28 cellular contexts compared by ENCODE assay signal in the genomic region with DNA sequence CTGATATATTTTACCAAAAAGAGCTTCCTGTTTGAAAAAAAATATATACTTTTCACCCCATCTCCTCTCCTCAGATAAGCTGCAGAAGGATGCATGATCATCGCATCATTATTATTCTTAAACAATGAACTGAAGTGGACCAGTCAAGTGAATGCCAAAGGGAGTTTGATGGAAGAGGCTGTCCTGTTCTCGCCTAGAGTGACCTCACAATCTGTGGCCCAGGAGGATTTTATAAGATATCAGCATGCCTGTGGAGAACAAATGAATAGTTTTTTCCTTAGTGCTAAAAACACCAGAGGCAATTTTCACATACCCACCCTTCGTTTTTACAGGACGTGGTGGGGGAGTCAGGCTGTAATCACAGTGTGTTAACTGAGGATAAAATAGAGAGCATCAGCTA.
DNase-seq lines count a peak whose midpoint lies in the region; ATAC-seq, FAIRE-seq and TF ChIP-seq lines count a peak whose summit lies in the region.
"Had no signal": no experiment of that assay in that cellular context is flagged by ENCODE, and none has a peak within 500 bp of the region (broad histone marks: within the 10 kb centered on the region; RNA-seq: fewer than 3 reads in every experiment).

No MANE protein-coding gene starts in this region.

- H3K36me3 ChIP-seq in SK-N-SH (replicated peaks in 1 of 2; ENCODE audit: control insufficient read depth in 1 of 2, insufficient read depth in 2 of 2, low read length in 1 of 2) (no peaks in the 10 kb centered on the region), H1 (ENCODE audit: control insufficient read depth in 2 of 4, insufficient read depth in 4 of 4, low read length in 3 of 4) (no peaks in the 10 kb centered on the region), heart right ventricle (no peaks in the 10 kb centered on the region), testis (ENCODE audit: low read depth, missing control alignments) (no peaks in the 10 kb centered on the region)

- H3K4me1 ChIP-seq in SK-N-SH (ENCODE audit: control insufficient read depth in 1 of 2, insufficient read depth in 2 of 2, low read depth in 1 of 2, low read length in 1 of 2) (peaks cover 0 to 8% of the 10 kb centered on the region in 2 experiments; a peak in 2 of 4 replicates), H1 (replicated peaks in 1 of 4; ENCODE audit: control insufficient read depth in 3 of 4, insufficient read depth in 4 of 4, low read length in 3 of 4) (peaks cover 0 to 3% (median 0%) of the 10 kb centered on the region in 4 experiments; a peak in 1 of 7 replicates), heart right ventricle (peaks cover 5 to 37% (median 17%) of the 10 kb centered on the region in 9 donors), testis (peaks cover 15% of the 10 kb centered on the region)

- H4K91ac ChIP-seq in H1 (replicated peaks; ENCODE audit: insufficient read length, low read length), result no peak overlapping the region

- H3K79me2 ChIP-seq in SK-N-SH (ENCODE audit: insufficient read depth) (no peaks in the 10 kb centered on the region), H1 (ENCODE audit: control insufficient read depth in 1 of 2, insufficient read depth in 2 of 2, low read length in 2 of 2) (no peaks in the 10 kb centered on the region)

- H3K4me3 ChIP-seq in SK-N-SH (ENCODE audit: low read depth in 2 of 2, low read length in 1 of 2) (no peak overlapping the region), H1 (ENCODE audit: extremely low read depth in 1 of 4, insufficient read depth in 2 of 4, low read depth in 3 of 4, low read length in 4 of 4) (no peak overlapping the region), heart right ventricle (no peak overlapping the region), testis (no peak overlapping the region)
- H3K4me3 ChIP-seq: K562 had no signal

- no peak for TF ChIP-seq CTCF in SK-N-SH (IDR thresholded peaks at IDR 0.05)
- TF ChIP-seq CTCF in H1 (IDR thresholded peaks at IDR 0.05; ENCODE audit: control extremely low read depth in 1 of 3, insufficient read depth in 1 of 3, low read depth in 1 of 3, low read length in 3 of 3), result no peak
- no peak for TF ChIP-seq CTCF in heart right ventricle (IDR thresholded peaks at IDR 0.05)
- TF ChIP-seq CTCF in testis (IDR thresholded peaks at IDR 0.05), result no peak

- H3K27ac ChIP-seq in SK-N-SH (ENCODE audit: low read depth in 2 of 2, low read length in 1 of 2), result no peak overlapping the region
- no peak overlapping the region for H3K27ac ChIP-seq in H1 (ENCODE audit: low read depth, low read length)
- H3K27ac ChIP-seq in heart right ventricle, result peak overlapping the region in 7 of 10 donors; percentile 57 to 87 (median 73)
- peak overlapping the region in 1 of 2 donors; percentile 54 for H3K27ac ChIP-seq in testis
- H3K27ac ChIP-seq: 22Rv1, C4-2B had no signal

- H2AFZ ChIP-seq in SK-N-SH (ENCODE audit: low read depth) (no peak overlapping the region), H1 (ENCODE audit: low read length) (peak overlapping the region; percentile 89; the same call in 1 of the 2 replicates)

- no peak overlapping the region for H4K5ac ChIP-seq in H1 (ENCODE audit: insufficient read length, low read depth, low read length)

- intact Hi-C loops in heart right ventricle (cut with DNase I) (loop anchor here in 8 of 10 donors (2.0 to 10.0 kb wide), 11 partner anchors 41 to 436 kb away; a partner anchor contains a TSS), testis (cut with DNase I; ENCODE audit: low total_unique reads) (no loop called here)

- CTCF ChIA-PET in SK-N-SH (lab: Yijun Ruan, JAX) (interaction anchor here (0.8 to 4.3 kb wide), 31 partner anchors 9 to 1688 kb away, joined by 3 to 135 read pairs (median 8); a partner anchor contains a TSS), H1 (lab: Charles Lee; ENCODE audit: partially characterized antibody) (interaction anchor here (0.6 to 6.8 kb wide), 34 partner anchors 11 to 470 kb away, joined by 3 to 76 read pairs (median 5); no protein-coding TSS in a partner anchor)

- no peaks in the 10 kb centered on the region for H3K9me2 ChIP-seq in SK-N-SH

- H3K23ac ChIP-seq in H1 (ENCODE audit: insufficient read length), result no peak overlapping the region

- 60% methylated on average over 4 of the region's 4 CpGs for WGBS in SK-N-SH (ENCODE audit: low lambda C conversion rate)
- WGBS in H1 (ENCODE audit: extremely low coverage in 1 of 2, insufficient coverage in 1 of 2, insufficient read length in 1 of 2, insufficient replicate concordance in 2 of 2, low coverage in 1 of 2, low lambda C conversion rate in 2 of 2, missing lambda C conversion rate in 1 of 2), 2 experiments, result 80% methylated on average over 4 of the region's 4 CpGs; no CpG with 5 or more reads in 1 of the 2 experiments
- 30 to 38% methylated on average over 4 of the region's 4 CpGs for WGBS in heart right ventricle, 2 donors
- WGBS in testis, 2 donors, result 30 to 34% methylated on average over 4 of the region's 4 CpGs

- no peaks in the 10 kb centered on the region for H4K20me1 ChIP-seq in SK-N-SH (ENCODE audit: insufficient read depth)
- H4K20me1 ChIP-seq in H1 (replicated peaks in 1 of 2; ENCODE audit: control insufficient read depth in 1 of 2, insufficient read depth in 2 of 2, low read length in 2 of 2), result no peaks in the 10 kb centered on the region

- H3K79me1 ChIP-seq in H1 (ENCODE audit: low read depth, low read length), result no peaks in the 10 kb centered on the region

- no peaks in the 10 kb centered on the region for H3K27me3 ChIP-seq in SK-N-SH (ENCODE audit: insufficient read depth)
- no peaks in the 10 kb centered on the region for H3K27me3 ChIP-seq in H1 (replicated peaks in 1 of 4; ENCODE audit: control insufficient read depth in 3 of 4, extremely low read depth in 1 of 4, insufficient read depth in 3 of 4, low read length in 3 of 4)
- no peaks in the 10 kb centered on the region for H3K27me3 ChIP-seq in heart right ventricle
- H3K27me3 ChIP-seq in testis, result no peaks in the 10 kb centered on the region

- DNase-seq in SK-N-SH, result peak; percentile 14
- no peak for DNase-seq in H1 (ENCODE audit: low read depth in 1 of 2, low spot score in 2 of 2)
- no peak for DNase-seq in heart right ventricle
- peak; percentile 36 for DNase-seq in testis
- DNase-seq in RPMI8226, result no peak
- DNase-seq in glomerular visceral epithelial cell (ENCODE audit: extremely low spot score), result no peak
- no peak for DNase-seq in GM03348 (ENCODE audit: low spot score)
- DNase-seq: CD8-positive, alpha-beta T cell; DMS 273 treated with DMSO at 0.1 percent for 48 hours; DMS79; H7; Kasumi-1; MV-4-11; NCI-H1105; NCI-H146; NCI-H2029; NCI-H446; NCI-H524 treated with DMSO at 0.1 percent for 48 hours; NCI-H774; NK-92 treated with Interleukin-12 subunit alpha and Interleukin-12 subunit beta, amount 100 ng/mL, for 24 hours; PC-3; SHP77 treated with DMSO at 0.1 percent for 48 hours had no signal

- 0 out of 2 replicates have a peak overlapping the region, but pooled peaks have one; percentile 82 for H2BK12ac ChIP-seq in H1 (ENCODE audit: low read depth, low read length)

- H3F3A ChIP-seq in SK-N-SH (replicated peaks; ENCODE audit: insufficient read depth), result no peaks in the 10 kb centered on the region

- no peak overlapping the region for H2BK20ac ChIP-seq in H1 (ENCODE audit: low read length)

- POLR2A ChIA-PET in SK-N-SH (lab: Yijun Ruan, JAX) (interaction anchor here (1.4 to 1.7 kb wide), 2 partner anchors 165 to 436 kb away, joined by 5 to 8 read pairs; no protein-coding TSS in a partner anchor), H1 (lab: Charles Lee; ENCODE audit: partially characterized antibody) (interaction anchor here (1.2 kb wide), 1 partner anchor 173 kb away, joined by 3 read pairs; no protein-coding TSS in a partner anchor)

- H2BK5ac ChIP-seq in H1 (ENCODE audit: low read depth, low read length), result no peak overlapping the region

- H3K14ac ChIP-seq in H1 (ENCODE audit: insufficient read length), result no peak overlapping the region

- no peak overlapping the region for H3K4ac ChIP-seq in H1 (replicated peaks; ENCODE audit: insufficient read length, low read depth, low read length)

- no peak for TF ChIP-seq EP300 in SK-N-SH (IDR thresholded peaks at IDR 0.05; ENCODE audit: borderline replicate concordance in 1 of 2, low read depth in 1 of 2, low read length in 1 of 2)
- no peak for TF ChIP-seq EP300 in H1 (IDR thresholded peaks at IDR 0.05; ENCODE audit: borderline replicate concordance in 1 of 2, low read depth in 2 of 2, low read length in 2 of 2)

- no peak overlapping the region for H3K18ac ChIP-seq in H1 (ENCODE audit: extremely low read depth, low read length)

- H3K4me2 ChIP-seq in SK-N-SH (no peak overlapping the region), H1 (ENCODE audit: insufficient read depth in 1 of 2, low read depth in 2 of 2, low read length in 2 of 2) (no peak overlapping the region)

- TF ChIP-seq RAD21 in SK-N-SH (IDR thresholded peaks at IDR 0.05; ENCODE audit: low read length) (no peak), H1 (IDR thresholded peaks at IDR 0.05 in 1 of 2, conservative IDR thresholded peaks at IDR 0.05 in 1 of 2; ENCODE audit: low read depth in 2 of 2, low read length in 2 of 2) (no peak)

- no peak overlapping the region for H4K8ac ChIP-seq in H1 (ENCODE audit: extremely low read depth, insufficient read depth, low read length)

- H3K56ac ChIP-seq in H1 (replicated peaks; ENCODE audit: insufficient read length, low read depth, low read length), result no peak overlapping the region

- no peak for TF ChIP-seq POLR2A in H1 (IDR thresholded peaks at IDR 0.05; ENCODE audit: control extremely low read depth in 1 of 2, low read depth in 2 of 2, low read length in 2 of 2)
- TF ChIP-seq POLR2A in testis (IDR thresholded peaks at IDR 0.05), result no peak

- H3K9me3 ChIP-seq in SK-N-SH (no peaks in the 10 kb centered on the region), H1 (ENCODE audit: insufficient read depth in 2 of 2, low read depth in 1 of 2, low read length in 1 of 2) (no peaks in the 10 kb centered on the region), heart right ventricle (no peaks in the 10 kb centered on the region), testis (no peaks in the 10 kb centered on the region)

- no peak for FAIRE-seq in H1 (lab: Jason Lieb, UNC)
- FAIRE-seq: GM18507, HepG2, K562 had no signal

- ATAC-seq in SK-N-SH treated with all-trans-retinoic acid at 6 μM for 48 hours (no peak), heart right ventricle (peak in 7 of 8 donors; percentile 43 to 90 (median 68))
- ATAC-seq: CD8-positive, alpha-beta T cell; K562 had no signal

- H3K9ac ChIP-seq in SK-N-SH (no peak overlapping the region), H1 (replicated peaks in 1 of 4; ENCODE audit: extremely low read depth in 1 of 4, low read depth in 3 of 4, low read length in 3 of 4) (no peak overlapping the region)

- no peak overlapping the region for H2BK15ac ChIP-seq in H1 (ENCODE audit: low read length)

- H2AK5ac ChIP-seq in H1 (ENCODE audit: low read depth, low read length), result no peak overlapping the region

- H3K23me2 ChIP-seq in H1 (ENCODE audit: low read depth, low read length), result no peaks in the 10 kb centered on the region

- no peak overlapping the region for H2BK120ac ChIP-seq in H1 (replicated peaks; ENCODE audit: low read depth, low read length)

TF ChIP-seq in SK-N-SH treated with all-trans-retinoic acid at 6 μM for 48 hours, 23 proteins besides CTCF, POLR2A, EP300 and RAD21 (continues in another document):
- TF ChIP-seq BACH2 (CRISPR knock-in tag; IDR thresholded peaks at IDR 0.05; ENCODE audit: borderline replicate concordance), result no peak
- TF ChIP-seq SNAI2 (CRISPR knock-in tag; IDR thresholded peaks at IDR 0.05), result no peak

TF ChIP-seq in H1, 55 proteins besides CTCF, POLR2A, EP300 and RAD21 (continues in another document):
- TF ChIP-seq POU5F1 (IDR thresholded peaks at IDR 0.05; ENCODE audit: low read depth, low read length), result no peak

Comparison
In these comparisons a context has a peak if more than half of its experiments do, and no peak if none do; other contexts are left out.
1. DNase-seq: peak in SK-N-SH (single experiment) and testis (single experiment); none in H1 (0 of 2), heart right ventricle (0 of 2), RPMI8226 (single experiment), glomerular visceral epithelial cell (single experiment) and GM03348 (single experiment).
2. H3K27ac ChIP-seq: peak in heart right ventricle (7 of 10); none in SK-N-SH (0 of 2) and H1 (single experiment).